Comparison of ENCODE assay signal across 1 cellular context in genomic region chr3:157116017-157116416, GRCh38.
TF ChIP-seq lines count a peak whose summit lies in the region.

No MANE protein-coding gene starts in this region.

TF ChIP-seq in GM23338, 12 proteins besides CTCF, POLR2A, EP300 and RAD21 (continued from another document):
- TF ChIP-seq ZNF462 (CRISPR knock-in tag; IDR thresholded peaks at IDR 0.05) (no peak), POLR2AphosphoS5 (IDR thresholded peaks at IDR 0.05; ENCODE audit: low read depth) (no peak)
TF ChIP-seq in GM23338: peak in this region for 0.
